In the genomic region with DNA sequence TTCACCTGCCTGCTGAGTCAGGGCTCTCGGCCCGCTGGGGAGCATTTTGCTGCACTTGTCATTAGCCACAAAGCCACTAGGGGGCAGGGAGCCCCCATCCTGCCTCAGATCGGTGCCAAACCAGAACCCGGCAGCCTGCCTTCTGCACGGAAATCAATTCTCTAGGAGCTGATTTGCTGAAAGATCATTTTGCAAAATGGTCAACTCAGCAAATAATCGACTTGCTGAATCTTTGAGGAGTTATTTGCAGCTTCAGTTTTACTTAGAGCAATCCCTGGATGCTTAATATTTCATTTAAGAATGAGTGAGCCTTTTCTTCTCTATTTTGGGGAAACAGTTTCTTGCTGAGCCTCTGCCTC, we compare ENCODE assay signal across 8 cellular contexts. TPM values are rescaled to one million over a fixed set of nuclear protein-coding genes. Genes with fewer than 3 reads are reported as not detected.
A peak's percentile ranks its signal among the peaks of the same experiment; 100 is the strongest.
DNase-seq lines count a peak whose midpoint lies in the region; ATAC-seq and TF ChIP-seq lines count a peak whose summit lies in the region.

No MANE protein-coding gene starts in this region.

- POLR2A ChIA-PET in PC-9 (lab: Charles Lee; ENCODE audit: unreplicated experiment), result no interaction called here

- peaks cover 3 to 10% of the 10 kb centered on the region in 2 donors for H3K36me3 Mint-ChIP-seq in activated T-cell treated with anti-CD3 and anti-CD28 coated beads, Interleukin-2, amount 50 U/mL, for 72 hours (ENCODE audit: insufficient read depth in 2 of 2)

- H3K27ac ChIP-seq in PC-9, result no peak overlapping the region
- no peak overlapping the region for H3K27ac ChIP-seq in substantia nigra (ENCODE audit: low read depth, low read length, poor library complexity, severe bottlenecking)

- H3K9me3 Mint-ChIP-seq in activated T-cell treated with anti-CD3 and anti-CD28 coated beads, Interleukin-2, amount 50 U/mL, for 72 hours, result no peaks in the 10 kb centered on the region

- BruUV-seq in PC-9 (replicated peaks; lab: Mats Ljungman, UMichigan), result no TSS peak

- H3K79me2 ChIP-seq in PC-9 (ENCODE audit: low read depth), result no peaks in the 10 kb centered on the region

- no peak overlapping the region for H3K4me2 ChIP-seq in PC-9

- no peaks in the 10 kb centered on the region for H4K20me1 ChIP-seq in PC-9 (ENCODE audit: insufficient read depth)

- no peaks in the 10 kb centered on the region for H3K27me3 Mint-ChIP-seq in activated T-cell treated with anti-CD3 and anti-CD28 coated beads, Interleukin-2, amount 50 U/mL, for 72 hours (ENCODE audit: low read depth)

- peaks cover 80% of the 10 kb centered on the region for H3K27me3 ChIP-seq in PC-9 (ENCODE audit: insufficient read depth, low read depth)

- H3K4me3 Mint-ChIP-seq in activated T-cell treated with anti-CD3 and anti-CD28 coated beads, Interleukin-2, amount 50 U/mL, for 72 hours, result peak overlapping the region; percentile 97 to 98

- H3F3A ChIP-seq in PC-9 (ENCODE audit: insufficient read depth, low read depth), result no peaks in the 10 kb centered on the region

- peak overlapping the region; percentile 86 for H3K27ac Mint-ChIP-seq in activated T-cell treated with anti-CD3 and anti-CD28 coated beads, Interleukin-2, amount 50 U/mL, for 72 hours

- CTCF ChIA-PET in PC-9 (lab: Charles Lee), result interaction anchor here (0.6 kb wide), 2 partner anchors 436 to 606 kb away, joined by 3 read pairs; no protein-coding TSS in a partner anchor

- H3K4me3 ChIP-seq in Jurkat, Clone E6-1 (ENCODE audit: low read length), result no peak overlapping the region
- no peak overlapping the region for H3K4me3 ChIP-seq in PC-9
- no peak overlapping the region for H3K4me3 ChIP-seq in fibroblast of the aortic adventitia (ENCODE audit: low read depth, low read length)

- TF ChIP-seq CTCF in GM20000 (IDR thresholded peaks at IDR 0.05; ENCODE audit: extremely low read depth, missing control alignments) (peak; percentile 85), PC-9 (conservative IDR thresholded peaks at IDR 0.05) (peak; percentile 95), fibroblast of the aortic adventitia (IDR thresholded peaks at IDR 0.05; ENCODE audit: insufficient read depth, low read length) (peak; percentile 77)

- no peak overlapping the region for H2AFZ ChIP-seq in PC-9

- H3K9me2 ChIP-seq in PC-9 (ENCODE audit: insufficient read depth), result no peaks in the 10 kb centered on the region

- ATAC-seq in activated T-cell treated with anti-CD3 and anti-CD28 coated beads, Interleukin-2, amount 50 U/mL, for 72 hours (replicated peaks in 1 of 2), result peak; percentile 55 to 56

- H3K4me1 ChIP-seq in PC-9 (replicated peaks; ENCODE audit: insufficient read depth), result no peaks in the 10 kb centered on the region

- intact Hi-C loops in PC-9 (cut with micrococcal nuclease; ENCODE audit: unreplicated experiment), result loop anchor here (5.0 to 10.0 kb wide), 4 partner anchors 309 to 856 kb away; no protein-coding TSS in a partner anchor

- H3K36me3 ChIP-seq in PC-9 (ENCODE audit: low read depth), result no peaks in the 10 kb centered on the region

- DNase-seq in COLO668 (lab: John Stamatoyannopoulos, UW; ENCODE audit: unreplicated experiment) (peak; percentile 75), GM20000 (ENCODE audit: low spot score) (peak; percentile 83), PC-9 (peak in 1 of 2 experiments; percentile 73), fibroblast of the aortic adventitia (ENCODE audit: low read depth) (peak; percentile 43), occipital lobe (lab: John Stamatoyannopoulos, UW) (peak; percentile 37), substantia nigra (lab: John Stamatoyannopoulos, UW) (peak in 37 of 49 donors; percentile 18 to 77 (median 61))
- DNase-seq in Jurkat, Clone E6-1 (ENCODE audit: low read depth, low spot score), result peak; percentile 88
- peak; percentile 88 to 92 for DNase-seq in activated T-cell treated with anti-CD3 and anti-CD28 coated beads, Interleukin-2, amount 50 U/mL, for 72 hours

- H3K9me3 ChIP-seq in PC-9 (ENCODE audit: insufficient read depth, low read depth), result no peaks in the 10 kb centered on the region

- H3K4me1 Mint-ChIP-seq in activated T-cell treated with anti-CD3 and anti-CD28 coated beads, Interleukin-2, amount 50 U/mL, for 72 hours (ENCODE audit: low read depth), result peaks cover 61% of the 10 kb centered on the region

RNA-seq across cellular contexts. Expression of a gene that starts 1.7 kb away (rescaled TPM):
- polyA plus RNA-seq in Jurkat, Clone E6-1 (2012; ENCODE audit: insufficient read depth, insufficient read length), result 0.21 TPM
- total RNA-seq in PC-9 (2021) (not detected in 2 replicates), fibroblast of the aortic adventitia (ENCODE audit: low replicate concordance) (0.09 and 0.16 TPM in 2 replicates), occipital lobe (2.8 TPM)
- 10 to 100 TPM; 10.2 to 13.1 TPM for total RNA-seq in activated T-cell treated with anti-CD3 and anti-CD28 coated beads, Interleukin-2, amount 50 U/mL, for 72 hours
